Comparison of ENCODE assay signal across 8 cellular contexts in genomic region chr6:33904050-33904827, GRCh38.
DNase-seq lines count a peak whose midpoint lies in the region; ATAC-seq, FAIRE-seq and TF ChIP-seq lines count a peak whose summit lies in the region.

No MANE protein-coding gene starts in this region.

- intact Hi-C loops in activated B cell treated with CpG ODN at 0.5 μM for 24 hours (cut with micrococcal nuclease) = no loop called here

- H3K27ac ChIP-seq in ectodermal cell (ENCODE audit: insufficient read depth, low read depth, low read length, poor library complexity, severe bottlenecking) = peak overlapping the region; percentile 40

- POLR2A ChIA-PET in activated B cell treated with CpG ODN at 0.5 μM for 24 hours (lab: Charles Lee) = no interaction called here

- peaks cover 17% of the 10 kb centered on the region for H3K4me1 ChIP-seq in ectodermal cell (ENCODE audit: control insufficient read depth, insufficient read depth, low read length)

- H3K9me3 Mint-ChIP-seq in activated B cell treated with CpG ODN at 0.5 μM for 24 hours = no peaks in the 10 kb centered on the region

- DNase-seq in GM13976 (ENCODE audit: low spot score) = peak; percentile 64
- no peak for DNase-seq in activated B cell treated with CpG ODN at 0.5 μM for 24 hours
- DNase-seq in stimulated activated CD8-positive, alpha-beta memory T cell treated with anti-CD3 and anti-CD28 coated beads, Interleukin-2, amount 100 ng/mL, for 1 hour (ENCODE audit: low read depth in 2 of 2) = peak; percentile 41 to 45
- DNase-seq in HTR-8/SVneo (ENCODE audit: insufficient read length, low spot score) = no peak
- no peak for DNase-seq in NCI-H1048 (lab: John Stamatoyannopoulos, UW)
- DNase-seq in NCI-H187 treated with DMSO at 0.1 percent for 48 hours (lab: John Stamatoyannopoulos, UW) = no peak

- H3K4me3 ChIP-seq in ectodermal cell (ENCODE audit: insufficient read depth, low read depth, low read length) = no peak overlapping the region

- WGBS in ectodermal cell, 2 experiments = 75 to 77% methylated on average over 13 of the region's 14 CpGs

- CTCF ChIA-PET in activated B cell treated with CpG ODN at 0.5 μM for 24 hours (lab: Charles Lee) = no interaction called here

- H3K27me3 Mint-ChIP-seq in activated B cell treated with CpG ODN at 0.5 μM for 24 hours = peaks cover 19% of the 10 kb centered on the region

- H3K27me3 ChIP-seq in ectodermal cell (ENCODE audit: control insufficient read depth, insufficient read depth, low read length, poor library complexity, severe bottlenecking) = no peaks in the 10 kb centered on the region

- no peak for TF ChIP-seq CTCF in GM13976 (IDR thresholded peaks at IDR 0.05; ENCODE audit: borderline replicate concordance, control extremely low read depth, extremely low read depth, insufficient read depth, missing control alignments)
- TF ChIP-seq CTCF in activated B cell treated with CpG ODN at 0.5 μM for 24 hours (IDR thresholded peaks at IDR 0.05) = no peak

- FAIRE-seq in HTR-8/SVneo (lab: Jason Lieb, UNC) = no peak

- in situ Hi-C loops in GM13976 (cut with MboI; ENCODE audit: low sequenced_read_pairs, unreplicated experiment) = no loop called here

- H3K9me3 ChIP-seq in ectodermal cell (ENCODE audit: control insufficient read depth, low read length) = no peaks in the 10 kb centered on the region

- H3K4me1 Mint-ChIP-seq in activated B cell treated with CpG ODN at 0.5 μM for 24 hours = peaks cover 49% of the 10 kb centered on the region

- H3K27ac Mint-ChIP-seq in activated B cell treated with CpG ODN at 0.5 μM for 24 hours = peak overlapping the region; percentile 61

- no peak overlapping the region for H3K4me3 Mint-ChIP-seq in activated B cell treated with CpG ODN at 0.5 μM for 24 hours

- peak; percentile 49 for ATAC-seq in HG02885 (IDR thresholded peaks at IDR 0.05; ENCODE audit: poor library complexity, unreplicated experiment)
- ATAC-seq in activated B cell treated with CpG ODN at 0.5 μM for 24 hours (ENCODE audit: low read depth) = peak; percentile 45

- H3K36me3 ChIP-seq in ectodermal cell (ENCODE audit: control insufficient read depth, insufficient read depth, low read length) = no peaks in the 10 kb centered on the region

- H3K36me3 Mint-ChIP-seq in activated B cell treated with CpG ODN at 0.5 μM for 24 hours (ENCODE audit: low read depth) = no peaks in the 10 kb centered on the region

Comparison
In these comparisons a context has a peak if more than half of its experiments do, and no peak if none do; other contexts are left out.
1. DNase-seq: peak in GM13976 (single experiment) and stimulated activated CD8-positive, alpha-beta memory T cell treated with anti-CD3 and anti-CD28 coated beads, Interleukin-2, amount 100 ng/mL, for 1 hour (2 of 2); none in activated B cell treated with CpG ODN at 0.5 μM for 24 hours (single experiment), HTR-8/SVneo (single experiment), NCI-H1048 (single experiment) and NCI-H187 treated with DMSO at 0.1 percent for 48 hours (single experiment).